In genomic region chr1:17023103-17023502, GRCh38 we compare ENCODE assay signal across 18 cellular contexts.
A peak's percentile ranks its signal among the peaks of the same experiment; 100 is the strongest.
DNase-seq lines count a peak whose midpoint lies in the region; ATAC-seq and TF ChIP-seq lines count a peak whose summit lies in the region.
"Had no signal": no experiment of that assay in that cellular context is flagged by ENCODE, and none has a peak within 500 bp of the region (broad histone marks: within the 10 kb centered on the region; RNA-seq: fewer than 3 reads in every experiment).

No MANE protein-coding gene starts in this region.

- ATAC-seq in HG03558 (IDR thresholded peaks at IDR 0.05; ENCODE audit: extremely low read depth, unreplicated experiment) (peak; percentile 52), HG03280 (IDR thresholded peaks at IDR 0.05; ENCODE audit: unreplicated experiment) (no peak), GM21515 (IDR thresholded peaks at IDR 0.05; ENCODE audit: unreplicated experiment) (no peak)

- no peaks in the 10 kb centered on the region for H3K27me3 ChIP-seq in neutrophil
- H3K27me3 ChIP-seq: SJCRH30 had no signal

- H3K9me3 ChIP-seq in neutrophil: no peaks in the 10 kb centered on the region
- H3K9me3 ChIP-seq: left ventricle myocardium inferior, SJCRH30 had no signal

- in situ Hi-C loops in GM13976 (cut with MboI; ENCODE audit: low sequenced_read_pairs, unreplicated experiment): no loop called here

- TF ChIP-seq CTCF in GM13976 (IDR thresholded peaks at IDR 0.05; ENCODE audit: borderline replicate concordance, control extremely low read depth, extremely low read depth, insufficient read depth, missing control alignments) (no peak), neutrophil (IDR thresholded peaks at IDR 0.05) (no peak)

- H3K4me1 ChIP-seq in neutrophil (ENCODE audit: control insufficient read depth in 1 of 2, insufficient read depth in 1 of 2, low read depth in 1 of 2, low read length in 1 of 2): peaks cover 9 to 11% of the 10 kb centered on the region in 2 experiments

- peaks cover 98% of the 10 kb centered on the region for H3K36me3 ChIP-seq in neutrophil

- DNase-seq in GM13976 (ENCODE audit: low spot score) (peak; percentile 51), SKM-1 treated with dmso at 0.1 percent for 144 hours (lab: John Stamatoyannopoulos, UW; ENCODE audit: unreplicated experiment) (peak; percentile 65), NCI-H1436 treated with DMSO at 0.1 percent for 48 hours (lab: John Stamatoyannopoulos, UW) (no peak), NCI-H2029 treated with DMSO at 0.1 percent for 48 hours (lab: John Stamatoyannopoulos, UW) (no peak)
- DNase-seq: activated B cell treated with CpG ODN at 0.5 μM for 24 hours; activated CD4-positive, alpha-beta memory T cell treated with anti-CD3 and anti-CD28 coated beads for 36 hours; activated T-cell treated with anti-CD3 and anti-CD28 coated beads, Interleukin-2, amount 50 U/mL, for 1 hour; DMS79 treated with DMSO at 0.1 percent for 48 hours; GOT3; left ventricle myocardium inferior; NCI-H1105; NCI-H524 treated with DMSO at 0.1 percent for 48 hours; nucleus accumbens; SJCRH30 had no signal

- no peak overlapping the region for H3K4me3 ChIP-seq in neutrophil (ENCODE audit: low read depth in 1 of 2, low read length in 1 of 2)
- H3K4me3 ChIP-seq: left ventricle myocardium inferior, SJCRH30 had no signal

- peak overlapping the region; percentile 32 for H3K27ac ChIP-seq in neutrophil
- H3K27ac ChIP-seq: left ventricle myocardium inferior, SJCRH30 had no signal

Comparison
In these comparisons a context has a peak if more than half of its experiments do, and no peak if none do; other contexts are left out.
1. DNase-seq: peak in GM13976 (single experiment) and SKM-1 treated with dmso at 0.1 percent for 144 hours (single experiment); none in NCI-H1436 treated with DMSO at 0.1 percent for 48 hours (single experiment) and NCI-H2029 treated with DMSO at 0.1 percent for 48 hours (single experiment).